ENCODE assay signal across 11 cellular contexts in genomic region chr16:85057212-85057889, GRCh38. TPM values are rescaled to one million over a fixed set of nuclear protein-coding genes. Genes with fewer than 3 reads are reported as not detected.
A peak's percentile ranks its signal among the peaks of the same experiment; 100 is the strongest.
DNase-seq lines count a peak whose midpoint lies in the region; ATAC-seq, FAIRE-seq and TF ChIP-seq lines count a peak whose summit lies in the region.
"Had no signal": no experiment of that assay in that cellular context is flagged by ENCODE, and none has a peak within 500 bp of the region (broad histone marks: within the 10 kb centered on the region; RNA-seq: fewer than 3 reads in every experiment).

No MANE protein-coding gene starts in this region.

- H3K4me1 Mint-ChIP-seq in IgD-negative memory B cell (peaks cover 27 to 38% (median 37%) of the 10 kb centered on the region in 3 donors), nephron progenitor cell (peaks cover 29% of the 10 kb centered on the region)

- TF ChIP-seq RAD21 in GM12878 (IDR thresholded peaks at IDR 0.05; ENCODE audit: insufficient read depth, low read depth, low read length): peak; percentile 39; the same call in 1 of the 2 replicates

- H4K20me1 ChIP-seq in GM12878 (ENCODE audit: control insufficient read depth, insufficient read depth): no peaks in the 10 kb centered on the region

- peak overlapping the region in 2 of 3 donors; percentile 27 to 95 for H3K27ac Mint-ChIP-seq in IgD-negative memory B cell
- H3K27ac Mint-ChIP-seq in nephron progenitor cell: no peak overlapping the region

- POLR2A ChIA-PET in GM12878 (lab: Charles Lee): no interaction called here

- no peak for FAIRE-seq in GM12878 (lab: Jason Lieb, UNC)
- FAIRE-seq: A204.1 had no signal

- intact Hi-C loops in GM12878 (cut with micrococcal nuclease; ENCODE audit: unreplicated experiment): loop anchor here (2.0 kb wide), 1 partner anchor 25 kb away; no protein-coding TSS in a partner anchor
- intact Hi-C loops in testis (cut with DNase I; ENCODE audit: low total_unique reads): no loop called here

- H3K79me2 ChIP-seq in GM12878 (ENCODE audit: control insufficient read depth, insufficient read depth, low read length): no peaks in the 10 kb centered on the region; the same call in 1 of the 2 replicates

- peak overlapping the region in 1 of 4 donors; percentile 69 for H3K4me3 Mint-ChIP-seq in IgD-negative memory B cell
- H3K4me3 Mint-ChIP-seq in nephron progenitor cell: no peak overlapping the region

- ATAC-seq in GM12878: peak; percentile 58

- DNase-seq in DMS 273 (lab: John Stamatoyannopoulos, UW; ENCODE audit: unreplicated experiment) (peak; percentile 50), DMS 273 treated with DMSO at 0.1 percent for 48 hours (lab: John Stamatoyannopoulos, UW) (no peak), GM12878 (ENCODE audit: low read depth, low spot score) (no peak), nephron progenitor cell (no peak), mucosa of gallbladder (ENCODE audit: low spot score) (no peak), testis (no peak)
- no peak for DNase-seq in effector CD4-positive, alpha-beta T cell
- DNase-seq: spleen had no signal

- CTCF ChIA-PET in GM12878 (lab: Yijun Ruan, JAX): interaction anchor here (1.4 to 3.9 kb wide), 5 partner anchors 26 to 100 kb away, joined by 4 to 27 read pairs (median 8); partner anchors contain the start of gene KIAA0513

- H3K9me3 Mint-ChIP-seq in IgD-negative memory B cell: no peaks in the 10 kb centered on the region
- H3K9me3 Mint-ChIP-seq in nephron progenitor cell: no peaks in the 10 kb centered on the region

- H3K36me3 Mint-ChIP-seq in IgD-negative memory B cell (peaks cover 2% of the 10 kb centered on the region), nephron progenitor cell (ENCODE audit: low read depth) (no peaks in the 10 kb centered on the region)

- no peaks in the 10 kb centered on the region for H3K9me3 ChIP-seq in GM12878 (replicated peaks; ENCODE audit: control insufficient read depth, insufficient read depth, low read length)
- H3K9me3 ChIP-seq in testis: no peaks in the 10 kb centered on the region
- H3K9me3 ChIP-seq: heart right ventricle, spleen had no signal

- WGBS in GM12878 (ENCODE audit: insufficient coverage, insufficient replicate concordance, low lambda C conversion rate, missing lambda C conversion rate): 68% methylated on average over 9 of the region's 9 CpGs
- WGBS in testis, 2 donors: 87 to 90% methylated on average over 9 of the region's 9 CpGs

- H3K9ac ChIP-seq in GM12878 (ENCODE audit: control insufficient read depth, insufficient read depth, low read length): no peak overlapping the region

- TF ChIP-seq CTCF in GM12878 (IDR thresholded peaks at IDR 0.05 in 2 of 3, conservative IDR thresholded peaks at IDR 0.05 in 1 of 3; ENCODE audit: control insufficient read depth in 2 of 3, extremely low read depth in 1 of 3, insufficient read depth in 1 of 3, low read depth in 3 of 3, low read length in 3 of 3) (peak in 2 of 3 experiments; percentile 31 to 52; a peak in 2 of 6 replicates), nephron progenitor cell (IDR thresholded peaks at IDR 0.05) (peak; percentile 12), testis (IDR thresholded peaks at IDR 0.05) (peak in 1 of 3 experiments; percentile 22)

- no TSS peak for BruUV-seq in GM12878 (replicated peaks; lab: Mats Ljungman, UMichigan)

- H3K27me3 Mint-ChIP-seq in IgD-negative memory B cell: peaks cover 5% of the 10 kb centered on the region
- peaks cover 8% of the 10 kb centered on the region for H3K27me3 Mint-ChIP-seq in nephron progenitor cell (ENCODE audit: low read depth, poor library complexity)

- H2AFZ ChIP-seq in GM12878 (ENCODE audit: control insufficient read depth, low read depth, low read length): peak overlapping the region; percentile 15

- no peaks in the 10 kb centered on the region for H3K27me3 ChIP-seq in GM12878 (replicated peaks in 1 of 2; ENCODE audit: control insufficient read depth in 2 of 2, insufficient read depth in 2 of 2, low read length in 1 of 2)
- no peaks in the 10 kb centered on the region for H3K27me3 ChIP-seq in testis
- H3K27me3 ChIP-seq: heart right ventricle, spleen had no signal

- H3K4me3 ChIP-seq in GM12878 (no peak overlapping the region), testis (no peak overlapping the region)
- H3K4me3 ChIP-seq: heart right ventricle, spleen had no signal

- H3K36me3 ChIP-seq in GM12878 (ENCODE audit: control insufficient read depth in 2 of 2, insufficient read depth in 2 of 2, low read length in 1 of 2): no peaks in the 10 kb centered on the region
- H3K36me3 ChIP-seq in testis (ENCODE audit: low read depth, missing control alignments): no peaks in the 10 kb centered on the region

- TF ChIP-seq EP300 in GM12878 (IDR thresholded peaks at IDR 0.05; ENCODE audit: borderline replicate concordance in 1 of 2, control insufficient read depth in 1 of 2, low read depth in 2 of 2, low read length in 2 of 2): no peak

- SMC1A ChIA-PET in GM12878 (lab: Charles Lee; ENCODE audit: uncharacterized antibody, unreplicated experiment): interaction anchor here (2.9 kb wide), 1 partner anchor 29 kb away, joined by 8 read pairs; the partner anchor contains the start of gene KIAA0513

- in situ Hi-C loops in GM12878 (cut with MboI): no loop called here

- H3K27ac ChIP-seq in GM12878 (ENCODE audit: control insufficient read depth, insufficient read depth): peak overlapping the region; percentile 35; the same call in 1 of the 2 replicates
- H3K27ac ChIP-seq in testis: no peak overlapping the region

- H3K4me1 ChIP-seq in GM12878 (ENCODE audit: control insufficient read depth, insufficient read depth, low read length): peaks cover 48% of the 10 kb centered on the region
- peaks cover 24% of the 10 kb centered on the region for H3K4me1 ChIP-seq in testis

- TF ChIP-seq POLR2A in GM12878 (IDR thresholded peaks at IDR 0.05; ENCODE audit: low read depth, low read length) (no peak), testis (IDR thresholded peaks at IDR 0.05) (no peak)

- RAD21 ChIA-PET in GM12878 (lab: Charles Lee; ENCODE audit: unreplicated experiment): no interaction called here

- peak overlapping the region; percentile 63 for H3K4me2 ChIP-seq in GM12878 (ENCODE audit: control insufficient read depth, insufficient read depth)

RNA-seq across cellular contexts. Expression of gene KIAA0513, which starts 29.8 kb away (rescaled TPM):
- 1.1 TPM for polyA plus RNA-seq in IgD-negative memory B cell
- total RNA-seq in GM12878 (2013; cell fraction: nucleolus; rRNA removed): 3.5 and 4.8 TPM in 2 replicates
- 1.8 and 2.3 TPM in 2 replicates for total RNA-seq in GM12878 (2014; rRNA removed)
- 2.3 and 2.4 TPM in 2 replicates for total RNA-seq in GM12878 (2014; rRNA removed; fragmentation: Illumina TruSeq; extraction: Trizol)
- total RNA-seq in GM12878 (2021): 4.3 and 4.6 TPM in 2 replicates
- polyA plus RNA-seq in GM12878 (2011; ENCODE audit: low read depth): 1.4 TPM
- polyA plus RNA-seq in GM12878 (2011; rRNA removed): 0.29 and 0.65 TPM in 2 replicates
- 0.79 and 0.81 TPM in 2 replicates for polyA plus RNA-seq in GM12878 (2011; cell fraction: cytosol; rRNA removed)
- 1.0 and 1.1 TPM in 2 replicates for polyA plus RNA-seq in GM12878 (2011; cell fraction: nucleus; rRNA removed)
- polyA plus RNA-seq in GM12878 (2012): 3.0 and 3.8 TPM in 2 replicates
- 1.2 and 2.2 TPM in 2 replicates for polyA plus RNA-seq in GM12878 (2014; fragmentation: Illumina TruSeq; extraction: Trizol)
- under 1 TPM; 0.14 to 0.22 TPM for polyA plus RNA-seq in GM12878 (2014; fragmentation: Nextera tagmentation; extraction: Ambion mirVana)
- 2.4 and 3.5 TPM in 2 replicates for polyA plus RNA-seq in GM12878 (2014; rRNA removed)
- polyA plus RNA-seq in GM12878 (2016; fragmentation: Nextera tagmentation; extraction: Ambion mirVana): 1 to 10 TPM; 1.5 to 5.8 TPM
- polyA minus RNA-seq in GM12878 (2011; rRNA and poly(A)+ RNA removed): 0.82 and 1.2 TPM in 2 replicates
- 0.10 TPM in 1 of 2 replicates, not detected in the other for polyA minus RNA-seq in GM12878 (2011; cell fraction: cytosol; rRNA and poly(A)+ RNA removed)
- polyA minus RNA-seq in GM12878 (2011; cell fraction: nucleus; rRNA and poly(A)+ RNA removed): 0.85 and 1.4 TPM in 2 replicates
- total RNA-seq in mucosa of gallbladder: 15.5 TPM
- total RNA-seq in testis: 10 to 100 TPM; 18.4 to 18.7 TPM
- polyA plus RNA-seq in testis (ENCODE audit: insufficient read depth, low read depth, low replicate concordance): 9.8 TPM

RNA-seq across cellular contexts. Expression of gene ZDHHC7, which starts 46.0 kb away (rescaled TPM):
- polyA plus RNA-seq in IgD-negative memory B cell: 30.8 TPM
- total RNA-seq in GM12878 (2013; cell fraction: nucleolus; rRNA removed): 27.1 and 33.1 TPM in 2 replicates
- total RNA-seq in GM12878 (2014; rRNA removed): 21.7 and 26.0 TPM in 2 replicates
- total RNA-seq in GM12878 (2014; rRNA removed; fragmentation: Illumina TruSeq; extraction: Trizol): 17.9 and 18.8 TPM in 2 replicates
- 23.3 and 23.8 TPM in 2 replicates for total RNA-seq in GM12878 (2021)
- 13.8 TPM for polyA plus RNA-seq in GM12878 (2011; ENCODE audit: low read depth)
- polyA plus RNA-seq in GM12878 (2011; rRNA removed): 12.6 and 19.4 TPM in 2 replicates
- polyA plus RNA-seq in GM12878 (2011; cell fraction: cytosol; rRNA removed): 33.2 and 37.3 TPM in 2 replicates
- 26.3 and 37.5 TPM in 2 replicates for polyA plus RNA-seq in GM12878 (2011; cell fraction: nucleus; rRNA removed)
- polyA plus RNA-seq in GM12878 (2012): 18.0 and 19.3 TPM in 2 replicates
- polyA plus RNA-seq in GM12878 (2014; fragmentation: Illumina TruSeq; extraction: Trizol): 25.4 and 29.0 TPM in 2 replicates
- 1 to 10 TPM in 1 of 2 experiments, under 1 TPM in 1; 0.87 to 2.8 TPM for polyA plus RNA-seq in GM12878 (2014; fragmentation: Nextera tagmentation; extraction: Ambion mirVana)
- polyA plus RNA-seq in GM12878 (2014; rRNA removed): 21.4 and 22.3 TPM in 2 replicates
- polyA plus RNA-seq in GM12878 (2016; fragmentation: Nextera tagmentation; extraction: Ambion mirVana): 10 to 100 TPM; 12.9 to 20.7 TPM
- polyA minus RNA-seq in GM12878 (2011; rRNA and poly(A)+ RNA removed): 11.7 and 18.3 TPM in 2 replicates
- polyA minus RNA-seq in GM12878 (2011; cell fraction: cytosol; rRNA and poly(A)+ RNA removed): 6.9 and 10.5 TPM in 2 replicates
- 6.6 and 9.9 TPM in 2 replicates for polyA minus RNA-seq in GM12878 (2011; cell fraction: nucleus; rRNA and poly(A)+ RNA removed)
- 56.4 TPM for total RNA-seq in mucosa of gallbladder
- 10 to 100 TPM; 35.0 to 42.7 TPM for total RNA-seq in testis
- 29.4 TPM for polyA plus RNA-seq in testis (ENCODE audit: insufficient read depth, low read depth, low replicate concordance)

RNA-seq across cellular contexts. Expression of gene CIBAR2, which starts 54.9 kb away (rescaled TPM):
- polyA plus RNA-seq in IgD-negative memory B cell (not detected), GM12878 (2011; rRNA removed) (not detected in 2 replicates), GM12878 (2014; fragmentation: Illumina TruSeq; extraction: Trizol) (0.16 TPM in 1 of 2 replicates, not detected in the other), GM12878 (2014; fragmentation: Nextera tagmentation; extraction: Ambion mirVana) (under 1 TPM; 0.05 to 0.07 TPM), GM12878 (2014; rRNA removed) (0.19 TPM in 1 of 2 replicates, not detected in the other), GM12878 (2016; fragmentation: Nextera tagmentation; extraction: Ambion mirVana) (not detected), testis (ENCODE audit: insufficient read depth, low read depth, low replicate concordance) (1.6 TPM)
- not detected in 2 replicates for total RNA-seq in GM12878 (2013; cell fraction: nucleolus; rRNA removed)
- total RNA-seq in GM12878 (2014; rRNA removed) (0.27 TPM in 1 of 2 replicates, not detected in the other), GM12878 (2014; rRNA removed; fragmentation: Illumina TruSeq; extraction: Trizol) (not detected in 2 replicates), GM12878 (2021) (not detected in 2 replicates), mucosa of gallbladder (not detected), testis (under 1 TPM in 1 of 2 donors, not detected in 1; 0.24 TPM)
- polyA plus RNA-seq in GM12878 (2011; ENCODE audit: low read depth): not detected
- polyA plus RNA-seq in GM12878 (2011; cell fraction: cytosol; rRNA removed): not detected in 2 replicates
- polyA plus RNA-seq in GM12878 (2011; cell fraction: nucleus; rRNA removed): 0.07 TPM in 1 of 2 replicates, not detected in the other
- polyA plus RNA-seq in GM12878 (2012): 0.44 and 0.88 TPM in 2 replicates
- polyA minus RNA-seq in GM12878 (2011; rRNA and poly(A)+ RNA removed): not detected in 2 replicates
- not detected in 2 replicates for polyA minus RNA-seq in GM12878 (2011; cell fraction: cytosol; rRNA and poly(A)+ RNA removed)
- not detected in 2 replicates for polyA minus RNA-seq in GM12878 (2011; cell fraction: nucleus; rRNA and poly(A)+ RNA removed)
- total RNA-seq: heart right ventricle had no signal
- polyA plus RNA-seq: heart right ventricle had no signal
